Comparison of ENCODE assay signal across 1 cellular context in the genomic region with DNA sequence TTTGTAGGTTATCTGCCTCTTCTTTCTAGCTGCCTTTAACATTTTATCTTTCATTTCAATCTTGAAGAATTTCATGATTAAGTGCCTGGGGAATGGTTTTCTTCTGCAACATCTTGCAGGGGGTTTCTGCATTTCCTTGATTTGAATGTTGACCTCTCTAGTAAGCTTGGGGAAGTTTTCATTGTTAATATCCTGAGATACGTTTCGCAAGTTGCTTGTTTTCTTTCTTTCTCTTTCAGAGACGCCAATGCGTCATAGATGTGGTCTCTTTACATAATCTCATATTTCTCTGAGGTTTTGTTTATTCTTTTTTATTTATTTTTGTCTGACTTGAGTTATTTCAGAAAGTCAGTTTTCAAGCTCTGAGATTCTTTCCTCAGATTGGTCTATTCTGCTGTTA.
TF ChIP-seq lines count a peak whose summit lies in the region.

No MANE protein-coding gene starts in this region.

TF ChIP-seq in GM12878, 131 proteins besides CTCF, POLR2A, EP300 and RAD21 (continued from another document):
- TF ChIP-seq, protein P1, sequence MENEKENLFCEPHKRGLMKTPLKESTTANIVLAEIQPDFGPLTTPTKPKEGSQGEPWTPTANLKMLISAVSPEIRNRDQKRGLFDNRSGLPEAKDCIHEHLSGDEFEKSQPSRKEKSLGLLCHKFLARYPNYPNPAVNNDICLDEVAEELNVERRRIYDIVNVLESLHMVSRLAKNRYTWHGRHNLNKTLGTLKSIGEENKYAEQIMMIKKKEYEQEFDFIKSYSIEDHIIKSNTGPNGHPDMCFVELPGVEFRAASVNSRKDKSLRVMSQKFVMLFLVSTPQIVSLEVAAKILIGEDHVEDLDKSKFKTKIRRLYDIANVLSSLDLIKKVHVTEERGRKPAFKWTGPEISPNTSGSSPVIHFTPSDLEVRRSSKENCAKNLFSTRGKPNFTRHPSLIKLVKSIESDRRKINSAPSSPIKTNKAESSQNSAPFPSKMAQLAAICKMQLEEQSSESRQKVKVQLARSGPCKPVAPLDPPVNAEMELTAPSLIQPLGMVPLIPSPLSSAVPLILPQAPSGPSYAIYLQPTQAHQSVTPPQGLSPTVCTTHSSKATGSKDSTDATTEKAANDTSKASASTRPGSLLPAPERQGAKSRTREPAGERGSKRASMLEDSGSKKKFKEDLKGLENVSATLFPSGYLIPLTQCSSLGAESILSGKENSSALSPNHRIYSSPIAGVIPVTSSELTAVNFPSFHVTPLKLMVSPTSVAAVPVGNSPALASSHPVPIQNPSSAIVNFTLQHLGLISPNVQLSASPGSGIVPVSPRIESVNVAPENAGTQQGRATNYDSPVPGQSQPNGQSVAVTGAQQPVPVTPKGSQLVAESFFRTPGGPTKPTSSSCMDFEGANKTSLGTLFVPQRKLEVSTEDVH (IDR thresholded peaks at IDR 0.05; ENCODE audit: low read depth, partially characterized antibody): no peak
